8 cellular contexts compared by ENCODE assay signal in the genomic region with DNA sequence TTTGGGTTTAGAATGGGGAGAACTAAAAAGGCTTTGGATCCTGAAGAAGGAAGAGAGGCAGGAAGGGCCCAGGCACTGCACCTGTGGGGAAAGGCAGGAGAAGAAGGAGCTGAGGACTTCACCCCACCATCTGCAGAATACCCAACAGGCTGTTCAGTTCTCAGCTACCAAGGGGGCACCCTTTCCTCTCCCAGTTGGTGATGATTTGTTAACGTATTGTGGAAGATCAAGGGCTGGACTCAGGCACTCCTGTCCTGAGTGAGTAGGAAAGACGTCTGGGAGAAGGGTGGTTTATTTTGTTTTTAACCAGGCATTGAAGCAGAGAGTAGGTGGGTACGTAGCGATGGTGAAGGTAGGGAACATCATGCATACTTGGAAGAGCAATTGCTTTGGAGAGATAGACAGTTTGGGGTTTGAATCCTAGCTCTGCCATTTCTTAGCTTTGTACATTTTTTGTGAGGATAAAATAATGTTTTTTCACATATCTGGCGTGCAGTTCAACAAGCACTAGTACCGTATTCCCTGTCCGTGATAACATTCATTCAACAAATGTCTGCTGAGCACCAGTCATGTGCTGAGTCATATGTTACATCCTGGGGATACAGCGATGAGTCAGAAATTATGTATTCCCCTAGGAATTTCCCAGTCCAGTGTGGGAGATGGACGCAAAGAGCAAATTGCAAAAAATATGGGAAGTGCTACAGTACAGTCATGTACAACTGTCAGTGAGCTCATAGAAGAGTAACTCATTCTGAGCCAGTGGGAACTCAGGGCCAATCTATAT. TPM values are rescaled to one million over a fixed set of nuclear protein-coding genes. Genes with fewer than 3 reads are reported as not detected.
DNase-seq lines count a peak whose midpoint lies in the region; ATAC-seq and TF ChIP-seq lines count a peak whose summit lies in the region.

No MANE protein-coding gene starts in this region.

- DNase-seq in Caki2 (ENCODE audit: low read depth): peak; percentile 94
- peak; percentile 99 for DNase-seq in RWPE1 (ENCODE audit: low spot score)
- peak; percentile 98 for DNase-seq in fibroblast of gingiva (ENCODE audit: low read depth)
- peak; percentile 57 for DNase-seq in occipital lobe (lab: John Stamatoyannopoulos, UW)
- DNase-seq in NCI-H2107 (lab: John Stamatoyannopoulos, UW): no peak
- no peak for DNase-seq in activated CD4-positive, alpha-beta T cell treated with anti-CD3 and anti-CD28 coated beads for 36 hours

- peak overlapping the region; percentile 99 for H3K27ac ChIP-seq in RWPE1

- H3K9me3 Mint-ChIP-seq in activated CD4-positive, alpha-beta T cell treated with anti-CD3 and anti-CD28 coated beads for 36 hours (ENCODE audit: low read depth): no peaks in the 10 kb centered on the region

- ATAC-seq in HG03045 (IDR thresholded peaks at IDR 0.05; ENCODE audit: unreplicated experiment) (no peak), GM21423 (IDR thresholded peaks at IDR 0.05; ENCODE audit: unreplicated experiment) (no peak)
- ATAC-seq in activated CD4-positive, alpha-beta T cell treated with anti-CD3 and anti-CD28 coated beads for 36 hours: no peak

- no peaks in the 10 kb centered on the region for H3K27me3 Mint-ChIP-seq in activated CD4-positive, alpha-beta T cell treated with anti-CD3 and anti-CD28 coated beads for 36 hours

- TF ChIP-seq CTCF in RWPE1 (conservative IDR thresholded peaks at IDR 0.05; ENCODE audit: low read depth): no peak

- peaks cover 2% of the 10 kb centered on the region for H3K36me3 Mint-ChIP-seq in activated CD4-positive, alpha-beta T cell treated with anti-CD3 and anti-CD28 coated beads for 36 hours (ENCODE audit: low read depth)

- POLR2A ChIA-PET in RWPE1 (lab: Yijun Ruan, JAX; ENCODE audit: low non-redundant PET): interaction anchor here (0.6 kb wide), 1 partner anchor 1813 kb away, joined by 4 read pairs; no protein-coding TSS in a partner anchor
- POLR2A ChIA-PET in activated CD4-positive, alpha-beta T cell treated with anti-CD3 and anti-CD28 coated beads for 36 hours (lab: Charles Lee): interaction anchor here (0.7 kb wide), 1 partner anchor 93 kb away, joined by 3 read pairs; no protein-coding TSS in a partner anchor

- H3K27ac Mint-ChIP-seq in activated CD4-positive, alpha-beta T cell treated with anti-CD3 and anti-CD28 coated beads for 36 hours: no peak overlapping the region

- peaks cover 30% of the 10 kb centered on the region for H3K4me1 Mint-ChIP-seq in activated CD4-positive, alpha-beta T cell treated with anti-CD3 and anti-CD28 coated beads for 36 hours

- no peak overlapping the region for H3K4me3 Mint-ChIP-seq in activated CD4-positive, alpha-beta T cell treated with anti-CD3 and anti-CD28 coated beads for 36 hours

- intact Hi-C loops in activated CD4-positive, alpha-beta T cell treated with anti-CD3 and anti-CD28 coated beads for 36 hours (cut with DNase I, micrococcal nuclease): loop anchor here (5.0 to 10.0 kb wide), 6 partner anchors 77 to 1632 kb away; partner anchors contain the start of genes ANKS6 (in 1 of the 2), ERP44 (in 1 of the 2), INVS (in 1 of the 2) and RNF20 (in 1 of the 2)

- in situ Hi-C loops in Caki2 (cut with HindIII; ENCODE audit: low pct_unique_long_range_greater_than_20kb, low sequenced_read_pairs): no loop called here

- CTCF ChIA-PET in RWPE1 (lab: Yijun Ruan, JAX): interaction anchor here (0.6 to 1.8 kb wide), 3 partner anchors 9 to 118 kb away, joined by 3 to 9 read pairs (median 5); no protein-coding TSS in a partner anchor
- CTCF ChIA-PET in activated CD4-positive, alpha-beta T cell treated with anti-CD3 and anti-CD28 coated beads for 36 hours (lab: Charles Lee): interaction anchor here (0.7 to 1.6 kb wide), 6 partner anchors 9 to 885 kb away, joined by 3 to 7 read pairs (median 4); no protein-coding TSS in a partner anchor

RNA-seq across cellular contexts. Expression of gene MSANTD3, which starts 2.1 kb away (rescaled TPM):
- 66.6 and 90.2 TPM in 2 replicates for total RNA-seq in Caki2 (2014; rRNA removed; shearing (Covaris generic); ENCODE audit: low replicate concordance)
- 67.5 TPM for total RNA-seq in occipital lobe
- total RNA-seq in activated CD4-positive, alpha-beta T cell treated with anti-CD3 and anti-CD28 coated beads for 36 hours: 10 to 100 TPM; 17.9 to 21.6 TPM

RNA-seq across cellular contexts. Expression of gene TMEFF1, which starts 43.9 kb away (rescaled TPM):
- total RNA-seq in Caki2 (2014; rRNA removed; shearing (Covaris generic); ENCODE audit: low replicate concordance): 3.1 and 27.3 TPM in 2 replicates
- 47.6 TPM for total RNA-seq in occipital lobe
- total RNA-seq in activated CD4-positive, alpha-beta T cell treated with anti-CD3 and anti-CD28 coated beads for 36 hours: under 1 TPM in 1 of 2 experiments, not detected in 1; 0.27 TPM

Comparison
In these comparisons a context has a peak if more than half of its experiments do, and no peak if none do; other contexts are left out.
1. DNase-seq: peak in Caki2 (single experiment), RWPE1 (single experiment), fibroblast of gingiva (single experiment) and occipital lobe (single experiment); none in NCI-H2107 (single experiment) and activated CD4-positive, alpha-beta T cell treated with anti-CD3 and anti-CD28 coated beads for 36 hours (single experiment).